In the genomic region with DNA sequence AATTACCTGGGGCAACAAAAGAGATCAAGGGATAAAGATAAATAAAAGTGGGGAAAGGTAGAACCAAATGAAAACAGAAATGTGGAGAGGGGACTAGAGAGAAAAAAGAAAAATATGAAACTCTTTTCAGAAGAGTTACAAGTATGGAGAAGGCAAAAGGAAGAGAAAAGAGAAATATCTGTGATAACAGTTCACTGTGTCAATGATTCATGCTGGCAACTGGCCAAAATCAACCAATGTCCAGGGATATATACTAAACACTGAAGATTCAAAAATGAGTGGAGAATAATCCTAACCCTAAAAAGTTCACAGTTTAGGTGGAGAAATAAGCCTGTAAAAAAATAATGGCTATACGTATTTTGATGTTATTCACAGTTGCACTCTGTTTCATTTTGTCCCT, we compare ENCODE assay signal across 14 cellular contexts.
DNase-seq lines count a peak whose midpoint lies in the region; ATAC-seq, FAIRE-seq and TF ChIP-seq lines count a peak whose summit lies in the region.
"Had no signal": no experiment of that assay in that cellular context is flagged by ENCODE, and none has a peak within 500 bp of the region (broad histone marks: within the 10 kb centered on the region; RNA-seq: fewer than 3 reads in every experiment).

No MANE protein-coding gene starts in this region.

- TF ChIP-seq POLR2A in GM12891 (IDR thresholded peaks at IDR 0.05; ENCODE audit: low read depth, low read length): no peak

- H3K27ac ChIP-seq in parathyroid adenoma: no peak overlapping the region
- H3K27ac ChIP-seq: 22Rv1, cardiac muscle cell, esophagus squamous epithelium had no signal

- TF ChIP-seq CTCF in parathyroid adenoma (IDR thresholded peaks at IDR 0.05): no peak

- H3K27me3 ChIP-seq in parathyroid adenoma (ENCODE audit: control insufficient read depth, insufficient read depth, low read length): no peaks in the 10 kb centered on the region
- H3K27me3 ChIP-seq: cardiac muscle cell had no signal

- H3K9ac ChIP-seq in parathyroid adenoma: no peak overlapping the region

- no peaks in the 10 kb centered on the region for H3K9me3 Mint-ChIP-seq in activated naive CD4-positive, alpha-beta T cell treated with anti-CD3 and anti-CD28 coated beads, Interleukin-2, amount 50 U/mL, for 72 hours

- H3K27ac Mint-ChIP-seq in activated naive CD4-positive, alpha-beta T cell treated with anti-CD3 and anti-CD28 coated beads, Interleukin-2, amount 50 U/mL, for 72 hours: no peak overlapping the region
- H3K27ac Mint-ChIP-seq: stimulated activated naive CD8-positive, alpha-beta T cell treated with anti-CD3 and anti-CD28 coated beads, Interleukin-15, amount 100 ng/mL, for 72 hours had no signal

- no peak for ATAC-seq in activated naive CD4-positive, alpha-beta T cell treated with anti-CD3 and anti-CD28 coated beads, Interleukin-2, amount 50 U/mL, for 72 hours
- ATAC-seq: stimulated activated naive CD8-positive, alpha-beta T cell treated with anti-CD3 and anti-CD28 coated beads, Interleukin-15, amount 100 ng/mL, for 72 hours had no signal

- H3K36me3 Mint-ChIP-seq in activated naive CD4-positive, alpha-beta T cell treated with anti-CD3 and anti-CD28 coated beads, Interleukin-2, amount 50 U/mL, for 72 hours: no peaks in the 10 kb centered on the region

- H3K9me3 ChIP-seq in parathyroid adenoma (ENCODE audit: control insufficient read depth, low read length): no peaks in the 10 kb centered on the region
- H3K9me3 ChIP-seq: esophagus squamous epithelium had no signal

- no peak for FAIRE-seq in GM12891 (lab: Jason Lieb, UNC)

- no peak overlapping the region for H3K4me3 ChIP-seq in parathyroid adenoma (ENCODE audit: low read depth, low read length)
- H3K4me3 ChIP-seq: cardiac muscle cell, esophagus squamous epithelium had no signal

- in situ Hi-C loops in G401 (cut with HindIII; ENCODE audit: low sequenced_read_pairs): no loop called here

- peak overlapping the region; percentile 56 for H2AFZ ChIP-seq in parathyroid adenoma

- H3K79me2 ChIP-seq in parathyroid adenoma: no peaks in the 10 kb centered on the region

- H3K36me3 ChIP-seq in parathyroid adenoma (ENCODE audit: control insufficient read depth, insufficient read depth, low read length): no peaks in the 10 kb centered on the region
- H3K36me3 ChIP-seq: cardiac muscle cell, esophagus squamous epithelium had no signal

- H3K4me2 ChIP-seq in parathyroid adenoma (ENCODE audit: low read length): no peak overlapping the region

- DNase-seq in DMS153 (lab: John Stamatoyannopoulos, UW) (peak; percentile 26), DMS153 treated with DMSO at 0.1 percent for 48 hours (lab: John Stamatoyannopoulos, UW; ENCODE audit: unreplicated experiment) (no peak), NCI-H460 (ENCODE audit: extremely low read depth, low read depth) (peak; percentile 29), dermis blood vessel endothelial cell (peak; percentile 86), G401 (ENCODE audit: low spot score) (no peak), GM12891 (ENCODE audit: insufficient read length, low spot score) (no peak)
- DNase-seq in activated naive CD4-positive, alpha-beta T cell treated with anti-CD3 and anti-CD28 coated beads, Interleukin-2, amount 50 U/mL, for 72 hours (ENCODE audit: low spot score in 2 of 2): no peak
- DNase-seq: DMS79; esophagus squamous epithelium; stimulated activated CD4-positive, alpha-beta T cell treated with anti-CD3 and anti-CD28 coated beads, Interleukin-4, amount 100 ng/mL, for 24 hours; stimulated activated naive CD8-positive, alpha-beta T cell treated with anti-CD3 and anti-CD28 coated beads, Interleukin-15, amount 100 ng/mL, for 72 hours had no signal

- peaks cover 10% of the 10 kb centered on the region for H3K4me1 ChIP-seq in parathyroid adenoma
- H3K4me1 ChIP-seq: esophagus squamous epithelium had no signal

TF ChIP-seq in GM12891, 5 proteins besides CTCF, POLR2A, EP300 and RAD21:
- TF ChIP-seq POLR2AphosphoS5 (IDR thresholded peaks at IDR 0.05; ENCODE audit: low read depth, low read length): no peak
- no peak for TF ChIP-seq SPI1 (IDR thresholded peaks at IDR 0.05; ENCODE audit: low read depth, low read length)
- TF ChIP-seq POU2F2 (IDR thresholded peaks at IDR 0.05; ENCODE audit: low read depth, low read length): no peak
- no peak for TF ChIP-seq PAX5 (IDR thresholded peaks at IDR 0.05; ENCODE audit: insufficient read depth, low read length, severe bottlenecking)
- TF ChIP-seq TAF1 (IDR thresholded peaks at IDR 0.05; ENCODE audit: low read depth, low read length): no peak

Comparison
In these comparisons a context has a peak if more than half of its experiments do, and no peak if none do; other contexts are left out.
1. DNase-seq: peak in DMS153 (single experiment), NCI-H460 (single experiment) and dermis blood vessel endothelial cell (single experiment); none in DMS153 treated with DMSO at 0.1 percent for 48 hours (single experiment), G401 (single experiment), activated naive CD4-positive, alpha-beta T cell treated with anti-CD3 and anti-CD28 coated beads, Interleukin-2, amount 50 U/mL, for 72 hours (0 of 2) and GM12891 (single experiment).